In the genomic region with DNA sequence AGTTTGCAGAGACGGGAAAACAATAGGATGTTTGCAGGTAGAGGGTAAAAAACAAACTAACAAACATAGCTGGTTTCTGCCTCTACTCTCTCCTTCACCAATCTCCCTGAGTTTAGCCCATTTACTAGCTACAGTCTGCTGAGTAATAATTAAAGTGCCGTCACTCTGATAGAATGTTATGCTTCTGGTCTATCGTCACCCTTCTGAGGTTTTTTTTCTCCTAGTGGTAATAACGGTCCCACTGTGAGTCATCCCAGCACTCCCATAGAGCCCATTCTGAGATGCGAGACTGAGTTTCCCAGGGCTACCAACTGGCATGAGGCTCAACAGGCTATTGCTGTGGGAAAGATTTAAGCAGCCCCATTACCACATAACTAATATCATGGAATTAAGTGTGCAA, we compare ENCODE assay signal across 25 cellular contexts. TPM values are rescaled to one million over a fixed set of nuclear protein-coding genes. Genes with fewer than 3 reads are reported as not detected.
DNase-seq lines count a peak whose midpoint lies in the region; ATAC-seq, FAIRE-seq and TF ChIP-seq lines count a peak whose summit lies in the region.
"Had no signal": no experiment of that assay in that cellular context is flagged by ENCODE, and none has a peak within 500 bp of the region (broad histone marks: within the 10 kb centered on the region; RNA-seq: fewer than 3 reads in every experiment).

No MANE protein-coding gene starts in this region.

- H3K4me3 ChIP-seq in Panc1 (ENCODE audit: low read depth in 2 of 2, low read length in 2 of 2) = no peak overlapping the region
- H3K4me3 ChIP-seq: esophagus squamous epithelium, neural progenitor cell, vagina had no signal

- H3K9me3 ChIP-seq in Panc1 (ENCODE audit: control insufficient read depth, insufficient read depth, low read depth, low read length) = no peaks in the 10 kb centered on the region
- H3K9me3 ChIP-seq: vagina had no signal

- in situ Hi-C loops in Panc1 (cut with HindIII; ENCODE audit: low pct_unique_long_range_greater_than_20kb, low sequenced_read_pairs) (no loop called here), G401 (cut with HindIII; ENCODE audit: low sequenced_read_pairs) (no loop called here)

- DNase-seq in EL (peak; percentile 26), H54 (ENCODE audit: insufficient read length, low spot score) (peak; percentile 69), Panc1 (ENCODE audit: low read depth, low spot score) (peak; percentile 7), iris pigment epithelial cell (ENCODE audit: low read depth) (peak; percentile 25), SKM-1 treated with dmso at 0.1 percent for 144 hours (lab: John Stamatoyannopoulos, UW; ENCODE audit: unreplicated experiment) (no peak), NCI-H146 (lab: John Stamatoyannopoulos, UW) (no peak), NCI-H526 treated with DMSO at 0.1 percent for 48 hours (lab: John Stamatoyannopoulos, UW) (no peak), G401 (ENCODE audit: low spot score) (no peak)
- DNase-seq: activated CD4-positive, alpha-beta T cell treated with anti-CD3 and anti-CD28 coated beads, Interleukin-2, amount 10 ng/mL, durations not matched to agents 24 days and 14 days; activated CD8-positive, alpha-beta memory T cell treated with anti-CD3 and anti-CD28 coated beads, Interleukin-2, amount 50 U/mL, for 48 hours; activated gamma-delta T cell; cerebellar nuclear complex; DMS 273 treated with DMSO at 0.1 percent for 48 hours; effector CD8-positive, alpha-beta T cell; esophagus squamous epithelium; IMR-90; left ventricle myocardium superior; MM.1S; NCI-H187 treated with DMSO at 0.1 percent for 48 hours; NK-92 treated with Interleukin-12 subunit alpha and Interleukin-12 subunit beta, amount 100 ng/mL, for 24 hours; stimulated activated CD4-positive, alpha-beta T cell treated with anti-CD3 and anti-CD28 coated beads, Interleukin-4, amount 100 ng/mL, for 4 hours had no signal

- no peak for TF ChIP-seq CTCF in Panc1 (IDR thresholded peaks at IDR 0.05)

- H3K36me3 ChIP-seq in Panc1 (ENCODE audit: control insufficient read depth, insufficient read depth, low read length) = no peaks in the 10 kb centered on the region
- H3K36me3 ChIP-seq: esophagus squamous epithelium, neural progenitor cell, vagina had no signal

- no peaks in the 10 kb centered on the region for H3K27me3 ChIP-seq in Panc1 (ENCODE audit: control insufficient read depth, insufficient read depth, low read length)
- H3K27me3 ChIP-seq: neural progenitor cell, vagina had no signal

- ATAC-seq in Panc1 = peak; percentile 51; the same call in 1 of the 2 replicates
- ATAC-seq: left ventricle myocardium superior had no signal

- CTCF ChIA-PET in Panc1 (lab: Charles Lee) = no interaction called here

- intact Hi-C loops in Panc1 (cut with micrococcal nuclease; ENCODE audit: unreplicated experiment) = no loop called here

- no peaks in the 10 kb centered on the region for H3K4me1 ChIP-seq in Panc1 (ENCODE audit: control insufficient read depth, insufficient read depth, low read length)
- H3K4me1 ChIP-seq: neural progenitor cell, vagina had no signal

- peak; percentile 100 for FAIRE-seq in H54 (lab: Jason Lieb, UNC)

- no peak for TF ChIP-seq POLR2A in H54 (IDR thresholded peaks at IDR 0.05; ENCODE audit: low read depth, low read length)

- POLR2A ChIA-PET in Panc1 (lab: Charles Lee) = no interaction called here

- BruUV-seq in Panc1 (replicated peaks; lab: Mats Ljungman, UMichigan) = no TSS peak

- no peak overlapping the region for H3K27ac ChIP-seq in Panc1 (ENCODE audit: low read length)
- H3K27ac ChIP-seq: esophagus squamous epithelium, neural progenitor cell, vagina had no signal

RNA-seq across cellular contexts. Expression of a gene that starts 56.4 kb away (rescaled TPM):
- 3.9 TPM for total RNA-seq in Panc1 (2021; ENCODE audit: unreplicated experiment)
- 2.4 TPM for polyA plus RNA-seq in Panc1 (2012; ENCODE audit: insufficient read length)
- total RNA-seq in G401 (2014; rRNA removed; shearing (Covaris generic)) = not detected in 2 replicates
- total RNA-seq: activated CD4-positive, alpha-beta T cell treated with anti-CD3 and anti-CD28 coated beads, Interleukin-2, amount 10 ng/mL, durations not matched to agents 24 days and 14 days; vagina had no signal
- polyA plus RNA-seq: AG04450, CD14-positive monocyte had no signal

Comparison
In these comparisons a context has a peak if more than half of its experiments do, and no peak if none do; other contexts are left out.
1. DNase-seq: peak in EL (single experiment), H54 (single experiment), Panc1 (single experiment) and iris pigment epithelial cell (single experiment); none in SKM-1 treated with dmso at 0.1 percent for 144 hours (single experiment), NCI-H146 (single experiment), NCI-H526 treated with DMSO at 0.1 percent for 48 hours (single experiment) and G401 (single experiment).